Comparison of ENCODE assay signal across 23 cellular contexts in genomic region chr9:92187390-92187789, GRCh38.
DNase-seq lines count a peak whose midpoint lies in the region; ATAC-seq, FAIRE-seq and TF ChIP-seq lines count a peak whose summit lies in the region.
"Had no signal": no experiment of that assay in that cellular context is flagged by ENCODE, and none has a peak within 500 bp of the region (broad histone marks: within the 10 kb centered on the region; RNA-seq: fewer than 3 reads in every experiment).

No MANE protein-coding gene starts in this region.

- CTCF ChIA-PET in GM12878 (lab: Yijun Ruan, JAX) = interaction anchor here (0.6 to 2.3 kb wide), 2 partner anchors 18 to 47 kb away, joined by 3 to 8 read pairs; no protein-coding TSS in a partner anchor

- no peak overlapping the region for H2AFZ ChIP-seq in GM12878 (ENCODE audit: control insufficient read depth, low read depth, low read length)

- H3K27me3 ChIP-seq in GM12878 (replicated peaks in 1 of 2; ENCODE audit: control insufficient read depth in 2 of 2, insufficient read depth in 2 of 2, low read length in 1 of 2) = no peaks in the 10 kb centered on the region
- H3K27me3 ChIP-seq: MG63 had no signal

- TF ChIP-seq CTCF in GM13976 (IDR thresholded peaks at IDR 0.05; ENCODE audit: borderline replicate concordance, control extremely low read depth, extremely low read depth, insufficient read depth, missing control alignments) = no peak
- no peak for TF ChIP-seq CTCF in GM12878 (IDR thresholded peaks at IDR 0.05 in 2 of 3, conservative IDR thresholded peaks at IDR 0.05 in 1 of 3; ENCODE audit: control insufficient read depth in 2 of 3, extremely low read depth in 1 of 3, insufficient read depth in 1 of 3, low read depth in 3 of 3, low read length in 3 of 3)
- no peak for TF ChIP-seq CTCF in osteocyte (IDR thresholded peaks at IDR 0.05)

- POLR2A ChIA-PET in GM12878 (lab: Charles Lee) = no interaction called here

- ATAC-seq in GM19463 (IDR thresholded peaks at IDR 0.05; ENCODE audit: unreplicated experiment) (peak; percentile 60), GM12878 (peak; percentile 74), HG03175 (IDR thresholded peaks at IDR 0.05; ENCODE audit: unreplicated experiment) (no peak)
- ATAC-seq: PC-3 had no signal

- FAIRE-seq in GM12878 (lab: Jason Lieb, UNC) = no peak
- FAIRE-seq: G401.6, GM12891, GM18507, H54, HTR-8/SVneo had no signal

- no peak overlapping the region for H3K4me2 ChIP-seq in GM12878 (ENCODE audit: control insufficient read depth, insufficient read depth)
- H3K4me2 ChIP-seq: SK-N-SH had no signal

- H3K9ac ChIP-seq in GM12878 (ENCODE audit: control insufficient read depth, insufficient read depth, low read length) = no peak overlapping the region
- H3K9ac ChIP-seq: SK-N-SH had no signal

- no peaks in the 10 kb centered on the region for H3K9me3 Mint-ChIP-seq in osteocyte (ENCODE audit: unreplicated experiment)
- H3K9me3 Mint-ChIP-seq in activated T-helper 2 cell treated with anti-CD3 and anti-CD28 coated beads, Interferon-gamma antibody, Interleukin-2, Interleukin-4, amounts not matched to agents 10 μg/mL and 5 μg/mL and 100 μg/mL, durations not matched to agents 14 hours and 24 hours and 36 hours = no peaks in the 10 kb centered on the region
- H3K9me3 Mint-ChIP-seq: CD4-positive, alpha-beta memory T cell had no signal

- H3K36me3 ChIP-seq in GM12878 (ENCODE audit: control insufficient read depth in 2 of 2, insufficient read depth in 2 of 2, low read length in 1 of 2) = no peaks in the 10 kb centered on the region
- H3K36me3 ChIP-seq: MG63 had no signal

- H3K4me3 ChIP-seq in GM12878 = no peak overlapping the region
- H3K4me3 ChIP-seq: MG63 had no signal

- SMC1A ChIA-PET in GM12878 (lab: Charles Lee; ENCODE audit: uncharacterized antibody, unreplicated experiment) = interaction anchor here (1.1 kb wide), 1 partner anchor 47 kb away, joined by 5 read pairs; no protein-coding TSS in a partner anchor

- RAD21 ChIA-PET in GM12878 (lab: Charles Lee; ENCODE audit: unreplicated experiment) = no interaction called here

- no peak overlapping the region for H3K27ac ChIP-seq in GM12878 (ENCODE audit: control insufficient read depth, insufficient read depth)

- peaks cover 20% of the 10 kb centered on the region for H3K4me1 Mint-ChIP-seq in osteocyte (ENCODE audit: unreplicated experiment)
- no peaks in the 10 kb centered on the region for H3K4me1 Mint-ChIP-seq in activated T-helper 2 cell treated with anti-CD3 and anti-CD28 coated beads, Interferon-gamma antibody, Interleukin-2, Interleukin-4, amounts not matched to agents 10 μg/mL and 5 μg/mL and 100 μg/mL, durations not matched to agents 14 hours and 24 hours and 36 hours (ENCODE audit: low read depth)
- H3K4me1 Mint-ChIP-seq: CD4-positive, alpha-beta memory T cell had no signal

- no peak for TF ChIP-seq EP300 in GM12878 (IDR thresholded peaks at IDR 0.05; ENCODE audit: borderline replicate concordance in 1 of 2, control insufficient read depth in 1 of 2, low read depth in 2 of 2, low read length in 2 of 2)

- H3K36me3 Mint-ChIP-seq in osteocyte (ENCODE audit: unreplicated experiment) = no peaks in the 10 kb centered on the region
- H3K36me3 Mint-ChIP-seq in activated T-helper 2 cell treated with anti-CD3 and anti-CD28 coated beads, Interferon-gamma antibody, Interleukin-2, Interleukin-4, amounts not matched to agents 10 μg/mL and 5 μg/mL and 100 μg/mL, durations not matched to agents 14 hours and 24 hours and 36 hours (ENCODE audit: low read depth) = no peaks in the 10 kb centered on the region
- H3K36me3 Mint-ChIP-seq: CD4-positive, alpha-beta memory T cell had no signal

- no peaks in the 10 kb centered on the region for H3K27me3 Mint-ChIP-seq in osteocyte (ENCODE audit: unreplicated experiment)
- peaks cover 6% of the 10 kb centered on the region for H3K27me3 Mint-ChIP-seq in activated T-helper 2 cell treated with anti-CD3 and anti-CD28 coated beads, Interferon-gamma antibody, Interleukin-2, Interleukin-4, amounts not matched to agents 10 μg/mL and 5 μg/mL and 100 μg/mL, durations not matched to agents 14 hours and 24 hours and 36 hours (ENCODE audit: low read depth)

- H3K4me3 Mint-ChIP-seq in osteocyte (ENCODE audit: unreplicated experiment) = no peak overlapping the region
- H3K4me3 Mint-ChIP-seq in activated T-helper 2 cell treated with anti-CD3 and anti-CD28 coated beads, Interferon-gamma antibody, Interleukin-2, Interleukin-4, amounts not matched to agents 10 μg/mL and 5 μg/mL and 100 μg/mL, durations not matched to agents 14 hours and 24 hours and 36 hours (ENCODE audit: low read depth) = no peak overlapping the region
- H3K4me3 Mint-ChIP-seq: CD4-positive, alpha-beta memory T cell had no signal

- DNase-seq in GM13976 (ENCODE audit: low spot score) (peak; percentile 53), GM12878 (ENCODE audit: low read depth, low spot score) (no peak), osteocyte (ENCODE audit: extremely low spot score, unreplicated experiment) (no peak), OCI-M2 (lab: John Stamatoyannopoulos, UW; ENCODE audit: unreplicated experiment) (no peak)
- DNase-seq in activated T-helper 2 cell treated with anti-CD3 and anti-CD28 coated beads, Interferon-gamma antibody, Interleukin-2, Interleukin-4, amounts not matched to agents 10 μg/mL and 5 μg/mL and 100 μg/mL, durations not matched to agents 14 hours and 24 hours and 36 hours (ENCODE audit: low spot score) = no peak
- DNase-seq: C1 segment of cervical spinal cord; CD4-positive, alpha-beta memory T cell; KG1; NCI-H1105 treated with DMSO at 0.1 percent for 48 hours; NCI-H2029; NCI-H524 treated with DMSO at 0.1 percent for 48 hours; NCI-H774; SK-N-SH; SW 1271 had no signal

- H3K79me2 ChIP-seq in GM12878 (ENCODE audit: control insufficient read depth, insufficient read depth, low read length) = no peaks in the 10 kb centered on the region

- no peaks in the 10 kb centered on the region for H3K9me3 ChIP-seq in GM12878 (replicated peaks; ENCODE audit: control insufficient read depth, insufficient read depth, low read length)
- H3K9me3 ChIP-seq: MG63, SK-N-SH had no signal

- H4K20me1 ChIP-seq in GM12878 (ENCODE audit: control insufficient read depth, insufficient read depth) = no peaks in the 10 kb centered on the region

- peak overlapping the region; percentile 4 for H3K27ac Mint-ChIP-seq in osteocyte (ENCODE audit: unreplicated experiment)
- no peak overlapping the region for H3K27ac Mint-ChIP-seq in activated T-helper 2 cell treated with anti-CD3 and anti-CD28 coated beads, Interferon-gamma antibody, Interleukin-2, Interleukin-4, amounts not matched to agents 10 μg/mL and 5 μg/mL and 100 μg/mL, durations not matched to agents 14 hours and 24 hours and 36 hours
- H3K27ac Mint-ChIP-seq: CD4-positive, alpha-beta memory T cell had no signal

- TF ChIP-seq RAD21 in GM12878 (IDR thresholded peaks at IDR 0.05; ENCODE audit: insufficient read depth, low read depth, low read length) = no peak

- no peak for TF ChIP-seq POLR2A in GM12878 (IDR thresholded peaks at IDR 0.05; ENCODE audit: low read depth, low read length)

- intact Hi-C loops in GM12878 (cut with micrococcal nuclease; ENCODE audit: unreplicated experiment) = no loop called here
- intact Hi-C loops in activated T-helper 2 cell treated with anti-CD3 and anti-CD28 coated beads, Interferon-gamma antibody, Interleukin-2, Interleukin-4, amounts not matched to agents 10 μg/mL and 5 μg/mL and 100 μg/mL, durations not matched to agents 14 hours and 24 hours and 36 hours (cut with micrococcal nuclease) = no loop called here

- in situ Hi-C loops in GM13976 (cut with MboI; ENCODE audit: low sequenced_read_pairs, unreplicated experiment) (no loop called here), GM12878 (cut with MboI) (no loop called here)

- peaks cover 4% of the 10 kb centered on the region for H3K4me1 ChIP-seq in GM12878 (ENCODE audit: control insufficient read depth, insufficient read depth, low read length)

- WGBS in GM12878 (ENCODE audit: insufficient coverage, insufficient replicate concordance, low lambda C conversion rate, missing lambda C conversion rate) = 4% methylated on average over 3 of the region's 3 CpGs

- no TSS peak for BruUV-seq in GM12878 (replicated peaks; lab: Mats Ljungman, UMichigan)

TF ChIP-seq in GM12878, 131 proteins besides CTCF, POLR2A, EP300 and RAD21 (continues in another document):
- TF ChIP-seq RCOR1 (conservative IDR thresholded peaks at IDR 0.05; ENCODE audit: low read depth, low read length) (no peak), TAF1 (IDR thresholded peaks at IDR 0.05; ENCODE audit: borderline replicate concordance, low read depth, low read length) (no peak), SIX5 (IDR thresholded peaks at IDR 0.05; ENCODE audit: low read depth, low read length, severe bottlenecking) (no peak), MYB (IDR thresholded peaks at IDR 0.05; ENCODE audit: borderline replicate concordance, low read depth, low read length) (no peak), NFIC (IDR thresholded peaks at IDR 0.05; ENCODE audit: low read depth, low read length) (no peak), ZNF622 (IDR thresholded peaks at IDR 0.05) (no peak), BACH1 (IDR thresholded peaks at IDR 0.05; ENCODE audit: borderline replicate concordance) (no peak), MLLT1 (IDR thresholded peaks at IDR 0.05) (no peak), MEF2A (IDR thresholded peaks at IDR 0.05; ENCODE audit: insufficient read depth, low read depth, low read length) (no peak)
